Comparison of ENCODE assay signal across 16 cellular contexts in genomic region chr13:61466280-61466679, GRCh38. TPM values are rescaled to one million over a fixed set of nuclear protein-coding genes. Genes with fewer than 3 reads are reported as not detected.
DNase-seq lines count a peak whose midpoint lies in the region; ATAC-seq and TF ChIP-seq lines count a peak whose summit lies in the region.
"Had no signal": no experiment of that assay in that cellular context is flagged by ENCODE, and none has a peak within 500 bp of the region (broad histone marks: within the 10 kb centered on the region; RNA-seq: fewer than 3 reads in every experiment).

No MANE protein-coding gene starts in this region.

- peaks cover 11% of the 10 kb centered on the region; the same call in 1 of the 2 replicates for H3K9me3 Mint-ChIP-seq in HFFc6
- H3K9me3 Mint-ChIP-seq: activated CD4-positive, alpha-beta T cell treated with anti-CD3 and anti-CD28 coated beads, Interleukin-2, amount 10 ng/mL, durations not matched to agents 7 days and 5 days had no signal

- H3F3A ChIP-seq in SK-N-SH (replicated peaks; ENCODE audit: insufficient read depth) = no peaks in the 10 kb centered on the region
- H3F3A ChIP-seq in GM23248 (ENCODE audit: insufficient read depth) = no peaks in the 10 kb centered on the region

- no peak overlapping the region for H2AFZ ChIP-seq in SK-N-SH (ENCODE audit: low read depth)
- no peak overlapping the region for H2AFZ ChIP-seq in GM23248
- H2AFZ ChIP-seq: parathyroid adenoma had no signal

- no peak overlapping the region for H3K4me2 ChIP-seq in SK-N-SH
- no peak overlapping the region for H3K4me2 ChIP-seq in GM23248 (ENCODE audit: unreplicated experiment)

- no peaks in the 10 kb centered on the region for H3K79me2 ChIP-seq in SK-N-SH (ENCODE audit: insufficient read depth)
- H3K79me2 ChIP-seq in GM23248 (ENCODE audit: insufficient read depth) = no peaks in the 10 kb centered on the region
- H3K79me2 ChIP-seq: parathyroid adenoma had no signal

- H3K9me3 ChIP-seq in SK-N-SH (no peaks in the 10 kb centered on the region), iPS DF 6.9 (ENCODE audit: control insufficient read depth, insufficient read depth, low read length) (no peaks in the 10 kb centered on the region), GM23248 (ENCODE audit: low read depth) (no peaks in the 10 kb centered on the region)
- H3K9me3 ChIP-seq: esophagus squamous epithelium had no signal

- no peaks in the 10 kb centered on the region for H3K27me3 ChIP-seq in SK-N-SH (ENCODE audit: insufficient read depth)
- H3K27me3 ChIP-seq in iPS DF 6.9 (ENCODE audit: control insufficient read depth, insufficient read depth, low read length) = no peaks in the 10 kb centered on the region
- no peaks in the 10 kb centered on the region for H3K27me3 ChIP-seq in GM23248 (replicated peaks; ENCODE audit: insufficient read depth)
- H3K27me3 ChIP-seq: esophagus squamous epithelium had no signal

- CTCF ChIA-PET in SK-N-SH (lab: Yijun Ruan, JAX) = interaction anchor here (1.0 kb wide), 1 partner anchor 14 kb away, joined by 3 read pairs; no protein-coding TSS in a partner anchor

- H3K4me3 Mint-ChIP-seq in HFFc6 = no peak overlapping the region
- H3K4me3 Mint-ChIP-seq: activated CD4-positive, alpha-beta T cell treated with anti-CD3 and anti-CD28 coated beads, Interleukin-2, amount 10 ng/mL, durations not matched to agents 7 days and 5 days had no signal

- ATAC-seq in SK-N-SH treated with all-trans-retinoic acid at 6 μM for 48 hours (no peak), GM21447 (IDR thresholded peaks at IDR 0.05; ENCODE audit: unreplicated experiment) (no peak), omental fat pad (ENCODE audit: low FRiP score) (no peak)

- no peaks in the 10 kb centered on the region for H3K4me1 ChIP-seq in SK-N-SH (ENCODE audit: control insufficient read depth in 1 of 2, insufficient read depth in 2 of 2, low read depth in 1 of 2, low read length in 1 of 2)
- no peaks in the 10 kb centered on the region for H3K4me1 ChIP-seq in iPS DF 6.9 (ENCODE audit: control insufficient read depth, insufficient read depth, low read length)
- H3K4me1 ChIP-seq in GM23248 (ENCODE audit: insufficient read depth) = no peaks in the 10 kb centered on the region
- H3K4me1 ChIP-seq: esophagus squamous epithelium, parathyroid adenoma had no signal

- H4K20me1 ChIP-seq in SK-N-SH (ENCODE audit: insufficient read depth) = no peaks in the 10 kb centered on the region
- H4K20me1 ChIP-seq in GM23248 (ENCODE audit: insufficient read depth) = no peaks in the 10 kb centered on the region

- no peaks in the 10 kb centered on the region for H3K27me3 Mint-ChIP-seq in HFFc6 (ENCODE audit: insufficient read depth)
- H3K27me3 Mint-ChIP-seq: activated CD4-positive, alpha-beta T cell treated with anti-CD3 and anti-CD28 coated beads, Interleukin-2, amount 10 ng/mL, durations not matched to agents 7 days and 5 days had no signal

- in situ Hi-C loops in SK-MEL-5 (cut with HindIII; ENCODE audit: low pct_unique_long_range_greater_than_20kb, low sequenced_read_pairs) = no loop called here
- in situ Hi-C loops in GM23248 (cut with MboI) = no loop called here

- 28% methylated on average over 3 of the region's 3 CpGs for WGBS in SK-N-SH (ENCODE audit: low lambda C conversion rate)
- no CpG with 5 or more reads among the region's 3 CpGs for WGBS in iPS DF 6.9 (ENCODE audit: insufficient coverage, insufficient read length)
- 20 to 28% methylated on average over 3 of the region's 3 CpGs for WGBS in GM23248 (ENCODE audit: low coverage in 1 of 2, low lambda C conversion rate in 2 of 2, missing lambda C conversion rate in 2 of 2), 2 experiments

- H3K27ac ChIP-seq in SK-N-SH (ENCODE audit: low read depth in 2 of 2, low read length in 1 of 2) (no peak overlapping the region), iPS DF 6.9 (ENCODE audit: low read length) (no peak overlapping the region), GM23248 (no peak overlapping the region)
- H3K27ac ChIP-seq: esophagus squamous epithelium, parathyroid adenoma had no signal

- POLR2A ChIA-PET in SK-N-SH (lab: Yijun Ruan, JAX) = no interaction called here

- no peaks in the 10 kb centered on the region for H3K36me3 ChIP-seq in SK-N-SH (replicated peaks in 1 of 2; ENCODE audit: control insufficient read depth in 1 of 2, insufficient read depth in 2 of 2, low read length in 1 of 2)
- no peaks in the 10 kb centered on the region for H3K36me3 ChIP-seq in iPS DF 6.9 (ENCODE audit: control insufficient read depth, insufficient read depth, low read length)
- no peaks in the 10 kb centered on the region for H3K36me3 ChIP-seq in GM23248 (ENCODE audit: low read depth)
- H3K36me3 ChIP-seq: esophagus squamous epithelium had no signal

- H3K9ac ChIP-seq in SK-N-SH = no peak overlapping the region
- no peak overlapping the region for H3K9ac ChIP-seq in GM23248
- H3K9ac ChIP-seq: parathyroid adenoma had no signal

- TF ChIP-seq CTCF in SK-N-SH (IDR thresholded peaks at IDR 0.05) = no peak
- no peak for TF ChIP-seq CTCF in omental fat pad (IDR thresholded peaks at IDR 0.05)
- TF ChIP-seq CTCF in HFFc6 (IDR thresholded peaks at IDR 0.05) = no peak

- H3K27ac Mint-ChIP-seq in HFFc6 = no peak overlapping the region
- H3K27ac Mint-ChIP-seq: activated CD4-positive, alpha-beta T cell treated with anti-CD3 and anti-CD28 coated beads, Interleukin-2, amount 10 ng/mL, durations not matched to agents 7 days and 5 days had no signal

- TF ChIP-seq EP300 in SK-N-SH (IDR thresholded peaks at IDR 0.05; ENCODE audit: borderline replicate concordance in 1 of 2, low read depth in 1 of 2, low read length in 1 of 2) = no peak

- H3K4me3 ChIP-seq in SK-N-SH (ENCODE audit: low read depth in 2 of 2, low read length in 1 of 2) (no peak overlapping the region; a peak in 1 of 4 replicates), iPS DF 6.9 (ENCODE audit: low read length) (no peak overlapping the region), GM23248 (no peak overlapping the region)
- H3K4me3 ChIP-seq: esophagus squamous epithelium had no signal

- no peaks in the 10 kb centered on the region for H3K9me2 ChIP-seq in SK-N-SH
- no peaks in the 10 kb centered on the region for H3K9me2 ChIP-seq in GM23248 (ENCODE audit: insufficient read depth)

- DNase-seq in SK-N-SH = no peak
- DNase-seq in SK-MEL-5 (ENCODE audit: low read depth, low spot score) = peak; percentile 56
- peak; percentile 4 for DNase-seq in iPS DF 6.9 (ENCODE audit: low read depth, low spot score)
- DNase-seq in omental fat pad (ENCODE audit: low spot score) = no peak
- no peak for DNase-seq in GM23248
- DNase-seq in HFFc6 = no peak
- DNase-seq: activated CD4-positive, alpha-beta T cell treated with anti-CD3 and anti-CD28 coated beads, Interleukin-2, amount 10 ng/mL, durations not matched to agents 7 days and 5 days; esophagus squamous epithelium; NCI-H1048; NCI-H446; stimulated activated CD4-positive, alpha-beta T cell treated with anti-CD3 and anti-CD28 coated beads, Interleukin-12 subunit alpha, Interleukin-12 subunit beta, amount 100 ng/mL, for 4 hours; T-helper 2 cell had no signal

- TF ChIP-seq RAD21 in SK-N-SH (IDR thresholded peaks at IDR 0.05; ENCODE audit: low read length) = peak; percentile 36; the same call in 1 of the 2 replicates

- H3K4me1 Mint-ChIP-seq in HFFc6 (ENCODE audit: low read depth) = no peaks in the 10 kb centered on the region
- H3K4me1 Mint-ChIP-seq: activated CD4-positive, alpha-beta T cell treated with anti-CD3 and anti-CD28 coated beads, Interleukin-2, amount 10 ng/mL, durations not matched to agents 7 days and 5 days had no signal

- H3K36me3 Mint-ChIP-seq in HFFc6 (ENCODE audit: low read depth) = no peaks in the 10 kb centered on the region

TF ChIP-seq in SK-N-SH, 30 proteins besides CTCF, POLR2A, EP300 and RAD21 (continues in another document):
- TF ChIP-seq YY1 (IDR thresholded peaks at IDR 0.05; ENCODE audit: low read depth) = no peak
- no peak for TF ChIP-seq GABPA (IDR thresholded peaks at IDR 0.05; ENCODE audit: low read depth)

TF ChIP-seq in SK-N-SH treated with all-trans-retinoic acid at 6 μM for 48 hours, 23 proteins besides CTCF, POLR2A, EP300 and RAD21:
- TF ChIP-seq ESRRG (CRISPR knock-in tag; IDR thresholded peaks at IDR 0.05) (no peak), TOX (CRISPR knock-in tag; IDR thresholded peaks at IDR 0.05; ENCODE audit: borderline replicate concordance) (no peak), OSR1 (CRISPR knock-in tag; IDR thresholded peaks at IDR 0.05) (no peak), ZNF565 (CRISPR knock-in tag; conservative IDR thresholded peaks at IDR 0.05; ENCODE audit: low read depth) (no peak)
- TF ChIP-seq, protein P1, sequence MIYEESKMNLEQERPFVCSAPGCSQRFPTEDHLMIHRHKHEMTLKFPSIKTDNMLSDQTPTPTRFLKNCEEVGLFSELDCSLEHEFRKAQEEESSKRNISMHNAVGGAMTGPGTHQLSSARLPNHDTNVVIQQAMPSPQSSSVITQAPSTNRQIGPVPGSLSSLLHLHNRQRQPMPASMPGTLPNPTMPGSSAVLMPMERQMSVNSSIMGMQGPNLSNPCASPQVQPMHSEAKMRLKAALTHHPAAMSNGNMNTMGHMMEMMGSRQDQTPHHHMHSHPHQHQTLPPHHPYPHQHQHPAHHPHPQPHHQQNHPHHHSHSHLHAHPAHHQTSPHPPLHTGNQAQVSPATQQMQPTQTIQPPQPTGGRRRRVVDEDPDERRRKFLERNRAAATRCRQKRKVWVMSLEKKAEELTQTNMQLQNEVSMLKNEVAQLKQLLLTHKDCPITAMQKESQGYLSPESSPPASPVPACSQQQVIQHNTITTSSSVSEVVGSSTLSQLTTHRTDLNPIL (CRISPR knock-in tag; IDR thresholded peaks at IDR 0.05; ENCODE audit: low read depth) = no peak

RNA-seq across cellular contexts. Expression of gene PCDH20, which starts 50.6 kb away (rescaled TPM):
- polyA plus RNA-seq in SK-N-SH (2012; rRNA removed) (0.02 TPM in 1 of 2 replicates, not detected in the other), GM23248 (2016; fragmentation: Nextera tagmentation; extraction: Ambion mirVana) (not detected in 2 replicates)
- under 0.01 and 0.01 TPM in 2 replicates for polyA plus RNA-seq in SK-N-SH (2012; cell fraction: cytosol; rRNA removed)
- 0.02 TPM in 1 of 2 replicates, not detected in the other for polyA plus RNA-seq in SK-N-SH (2012; cell fraction: nucleus; rRNA removed)
- 2.8 and 3.3 TPM in 2 replicates for total RNA-seq in SK-MEL-5 (2014; rRNA removed; shearing (Covaris generic))
- polyA plus RNA-seq in SK-MEL-5 (2015; cell fraction: cytosol; rRNA removed) = 0.65 and 0.79 TPM in 2 replicates
- 0.24 and 0.57 TPM in 2 replicates for polyA plus RNA-seq in SK-MEL-5 (2015; cell fraction: nucleus; rRNA removed)
- total RNA-seq in omental fat pad = 1 to 10 TPM in 1 of 4 donors, under 1 TPM in 3; 0.13 to 1.8 (median 0.66) TPM
- under 0.01 TPM in 1 of 2 replicates, not detected in the other for total RNA-seq in GM23248 (2014; rRNA removed; shearing (Covaris generic))
- not detected for total RNA-seq in HFFc6 (2021; fragmentation: NEBNext Ultra II Directional; extraction: Animal tissue kit (Norgen Biotek cat#: 25700))
- total RNA-seq: activated CD4-positive, alpha-beta T cell treated with anti-CD3 and anti-CD28 coated beads, Interleukin-2, amount 10 ng/mL, durations not matched to agents 7 days and 5 days; RPMI7951 had no signal

Comparison
In these comparisons a context has a peak if more than half of its experiments do, and no peak if none do; other contexts are left out.
1. DNase-seq: peak in SK-MEL-5 (single experiment) and iPS DF 6.9 (single experiment); none in SK-N-SH (single experiment), omental fat pad (single experiment), GM23248 (single experiment) and HFFc6 (single experiment).